In the genomic region with DNA sequence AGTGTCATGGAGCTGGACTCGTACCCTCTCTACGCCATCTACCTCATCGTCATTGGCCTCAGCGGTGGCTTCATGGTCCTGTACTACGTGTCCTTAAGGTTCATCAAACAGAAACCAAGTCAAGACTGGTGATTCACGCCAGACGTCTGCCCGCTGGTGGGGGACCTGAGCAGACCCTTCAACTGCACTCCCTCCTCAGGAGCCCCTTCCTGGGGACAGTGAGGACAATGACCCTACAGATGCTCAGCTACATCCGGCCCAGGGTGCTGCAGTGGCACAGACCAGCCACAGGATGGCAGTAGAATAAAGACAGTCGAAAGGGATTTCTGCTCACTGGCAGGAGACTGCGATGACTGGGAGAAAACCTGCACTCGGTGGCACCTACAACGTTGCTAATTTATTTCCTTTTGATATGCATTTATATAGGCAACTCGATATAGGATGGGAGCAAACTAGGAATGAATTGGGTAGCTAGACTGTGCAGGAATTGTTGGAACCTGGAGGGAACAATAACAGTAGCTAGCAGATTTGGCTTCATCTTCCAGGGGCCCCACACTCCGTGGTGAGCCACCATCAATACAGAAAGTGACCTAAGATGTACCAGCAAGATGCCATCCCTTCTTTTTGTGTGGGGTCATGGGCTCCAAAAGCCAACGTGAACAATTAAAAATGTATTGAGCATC, we compare ENCODE assay signal across 9 cellular contexts. TPM values are rescaled to one million over a fixed set of nuclear protein-coding genes. Genes with fewer than 3 reads are reported as not detected.
A peak's percentile ranks its signal among the peaks of the same experiment; 100 is the strongest.
DNase-seq lines count a peak whose midpoint lies in the region; ATAC-seq, FAIRE-seq and TF ChIP-seq lines count a peak whose summit lies in the region.
"Had no signal": no experiment of that assay in that cellular context is flagged by ENCODE, and none has a peak within 500 bp of the region (broad histone marks: within the 10 kb centered on the region; RNA-seq: fewer than 3 reads in every experiment).

No MANE protein-coding gene starts in this region.

- 0 out of 2 replicates have a peak overlapping the region, but pooled peaks have one; percentile 13 for H2BK5ac ChIP-seq in H1 (ENCODE audit: low read depth, low read length)
- H2BK5ac ChIP-seq in mesendoderm (ENCODE audit: low read length): no peak overlapping the region

- H3K4me2 ChIP-seq in H1 (ENCODE audit: insufficient read depth in 1 of 2, low read depth in 2 of 2, low read length in 2 of 2): no peak overlapping the region
- no peak overlapping the region for H3K4me2 ChIP-seq in mesendoderm (ENCODE audit: low read length)

- peak overlapping the region; percentile 88 for H2AFZ ChIP-seq in H1 (ENCODE audit: low read length)

- POLR2A ChIA-PET in AG04450 (lab: Yijun Ruan, JAX): no interaction called here
- POLR2A ChIA-PET in activated CD4-positive, alpha-beta memory T cell treated with anti-CD3 and anti-CD28 coated beads, Interleukin-2, amount 10 ng/mL, durations not matched to agents 7 days and 5 days (lab: Charles Lee): interaction anchor here (0.7 kb wide), 1 partner anchor 49 kb away, joined by 4 read pairs; no protein-coding TSS in a partner anchor
- POLR2A ChIA-PET in H1 (lab: Charles Lee; ENCODE audit: partially characterized antibody): interaction anchor here (0.5 to 0.9 kb wide), 2 partner anchors 273 to 427 kb away, joined by 3 read pairs; no protein-coding TSS in a partner anchor

- H3K23ac ChIP-seq in H1 (ENCODE audit: insufficient read length): no peak overlapping the region
- H3K23ac ChIP-seq in mesendoderm (ENCODE audit: low read length): no peak overlapping the region

- H3K23me2 ChIP-seq in H1 (ENCODE audit: low read depth, low read length): no peaks in the 10 kb centered on the region

- H2BK15ac ChIP-seq in H1 (ENCODE audit: low read length) (no peak overlapping the region), mesendoderm (replicated peaks; ENCODE audit: low read depth) (no peak overlapping the region)

- no peak for TF ChIP-seq EP300 in H1 (IDR thresholded peaks at IDR 0.05; ENCODE audit: borderline replicate concordance in 1 of 2, low read depth in 2 of 2, low read length in 2 of 2)

- H4K20me1 ChIP-seq in H1 (replicated peaks in 1 of 2; ENCODE audit: control insufficient read depth in 1 of 2, insufficient read depth in 2 of 2, low read length in 2 of 2): no peaks in the 10 kb centered on the region

- H4K8ac ChIP-seq in H1 (ENCODE audit: extremely low read depth, insufficient read depth, low read length): no peak overlapping the region
- no peak overlapping the region for H4K8ac ChIP-seq in mesendoderm (ENCODE audit: low read depth, low read length)

- no peak overlapping the region for H2AK5ac ChIP-seq in H1 (ENCODE audit: low read depth, low read length)
- H2AK5ac ChIP-seq in mesendoderm (ENCODE audit: low read length): no peak overlapping the region

- no peak overlapping the region for H3K4me3 ChIP-seq in AG04450 (ENCODE audit: low read depth, low read length)
- no peak overlapping the region for H3K4me3 ChIP-seq in H1 (ENCODE audit: extremely low read depth in 1 of 4, insufficient read depth in 2 of 4, low read depth in 3 of 4, low read length in 4 of 4)
- H3K4me3 ChIP-seq in mesendoderm (ENCODE audit: low read length): no peak overlapping the region

- H3K4ac ChIP-seq in H1 (replicated peaks; ENCODE audit: insufficient read length, low read depth, low read length) (no peak overlapping the region), mesendoderm (ENCODE audit: low read depth, low read length) (no peak overlapping the region)

- H2BK120ac ChIP-seq in H1 (replicated peaks; ENCODE audit: low read depth, low read length): no peak overlapping the region
- no peak overlapping the region for H2BK120ac ChIP-seq in mesendoderm (ENCODE audit: low read depth, low read length)

- peaks cover 0 to 5% (median 0%) of the 10 kb centered on the region in 4 experiments; a peak in 1 of 7 replicates for H3K4me1 ChIP-seq in H1 (replicated peaks in 1 of 4; ENCODE audit: control insufficient read depth in 3 of 4, insufficient read depth in 4 of 4, low read length in 3 of 4)
- no peaks in the 10 kb centered on the region for H3K4me1 ChIP-seq in mesendoderm (ENCODE audit: control insufficient read depth, low read depth, low read length)

- H2BK20ac ChIP-seq in H1 (ENCODE audit: low read length): no peak overlapping the region

- peak overlapping the region; percentile 75; the same call in 1 of the 2 replicates for H2BK12ac ChIP-seq in H1 (ENCODE audit: low read depth, low read length)

- H3K36me3 Mint-ChIP-seq in activated CD4-positive, alpha-beta memory T cell treated with anti-CD3 and anti-CD28 coated beads, Interleukin-2, amount 10 ng/mL, durations not matched to agents 7 days and 5 days (ENCODE audit: low read depth): no peaks in the 10 kb centered on the region

- no peaks in the 10 kb centered on the region for H3K79me1 ChIP-seq in H1 (ENCODE audit: low read depth, low read length)
- no peaks in the 10 kb centered on the region for H3K79me1 ChIP-seq in mesendoderm (ENCODE audit: low read length)

- no peak overlapping the region for H3K27ac Mint-ChIP-seq in activated CD4-positive, alpha-beta memory T cell treated with anti-CD3 and anti-CD28 coated beads, Interleukin-2, amount 10 ng/mL, durations not matched to agents 7 days and 5 days

- H3K27me3 ChIP-seq in AG04450 (ENCODE audit: control insufficient read depth, insufficient read depth, low read length) (peaks cover 12% of the 10 kb centered on the region), H1 (replicated peaks in 1 of 4; ENCODE audit: control insufficient read depth in 3 of 4, extremely low read depth in 1 of 4, insufficient read depth in 3 of 4, low read length in 3 of 4) (no peaks in the 10 kb centered on the region), mesendoderm (ENCODE audit: insufficient read depth, low read length, poor library complexity) (no peaks in the 10 kb centered on the region)

- H3K36me3 ChIP-seq in H1 (ENCODE audit: control insufficient read depth in 2 of 4, insufficient read depth in 4 of 4, low read length in 3 of 4) (no peaks in the 10 kb centered on the region), mesendoderm (ENCODE audit: control insufficient read depth, insufficient read depth, low read length) (no peaks in the 10 kb centered on the region)

- no peaks in the 10 kb centered on the region for H3K79me2 ChIP-seq in H1 (ENCODE audit: control insufficient read depth in 1 of 2, insufficient read depth in 2 of 2, low read length in 2 of 2)
- no peaks in the 10 kb centered on the region for H3K79me2 ChIP-seq in mesendoderm (ENCODE audit: control insufficient read depth, insufficient read depth, low read length)

- TF ChIP-seq CTCF in AG04450 (IDR thresholded peaks at IDR 0.05; ENCODE audit: low read depth, low read length) (peak; percentile 98), H1 (IDR thresholded peaks at IDR 0.05; ENCODE audit: control extremely low read depth in 1 of 3, insufficient read depth in 1 of 3, low read depth in 1 of 3, low read length in 3 of 3) (peak; percentile 89 to 98 (median 97))

- H3K18ac ChIP-seq in H1 (ENCODE audit: extremely low read depth, low read length): no peak overlapping the region
- no peak overlapping the region for H3K18ac ChIP-seq in mesendoderm (ENCODE audit: low read length)

- H3K4me1 Mint-ChIP-seq in activated CD4-positive, alpha-beta memory T cell treated with anti-CD3 and anti-CD28 coated beads, Interleukin-2, amount 10 ng/mL, durations not matched to agents 7 days and 5 days: peaks cover 2% of the 10 kb centered on the region

- H3K9ac ChIP-seq in H1 (replicated peaks in 1 of 4; ENCODE audit: extremely low read depth in 1 of 4, low read depth in 3 of 4, low read length in 3 of 4): no peak overlapping the region
- no peak overlapping the region for H3K9ac ChIP-seq in mesendoderm (ENCODE audit: low read length)

- no peak overlapping the region for H3K14ac ChIP-seq in H1 (ENCODE audit: insufficient read length)

- ATAC-seq in GM18861 (IDR thresholded peaks at IDR 0.05; ENCODE audit: unreplicated experiment) (peak; percentile 70), HG03520 (IDR thresholded peaks at IDR 0.05; ENCODE audit: unreplicated experiment) (peak; percentile 50)

- H3K27ac ChIP-seq in AG04450 (ENCODE audit: low read depth, low read length): no peak overlapping the region
- no peak overlapping the region for H3K27ac ChIP-seq in H1 (ENCODE audit: low read depth, low read length)
- no peak overlapping the region for H3K27ac ChIP-seq in mesendoderm (ENCODE audit: low read depth, low read length)

- H3K9me3 Mint-ChIP-seq in activated CD4-positive, alpha-beta memory T cell treated with anti-CD3 and anti-CD28 coated beads, Interleukin-2, amount 10 ng/mL, durations not matched to agents 7 days and 5 days: no peaks in the 10 kb centered on the region

- no peaks in the 10 kb centered on the region for H3K27me3 Mint-ChIP-seq in activated CD4-positive, alpha-beta memory T cell treated with anti-CD3 and anti-CD28 coated beads, Interleukin-2, amount 10 ng/mL, durations not matched to agents 7 days and 5 days

- no peak overlapping the region for H3K56ac ChIP-seq in H1 (replicated peaks; ENCODE audit: insufficient read length, low read depth, low read length)
- H3K56ac ChIP-seq in mesendoderm (ENCODE audit: low read length): no peak overlapping the region

- FAIRE-seq in H1 (lab: Jason Lieb, UNC): peak; percentile 94

- H4K5ac ChIP-seq in H1 (ENCODE audit: insufficient read length, low read depth, low read length) (no peak overlapping the region), mesendoderm (ENCODE audit: low read length) (no peak overlapping the region)

- no peak overlapping the region for H3K4me3 Mint-ChIP-seq in activated CD4-positive, alpha-beta memory T cell treated with anti-CD3 and anti-CD28 coated beads, Interleukin-2, amount 10 ng/mL, durations not matched to agents 7 days and 5 days

- H3K9me3 ChIP-seq in AG04450 (ENCODE audit: control insufficient read depth, insufficient read depth, low read length) (no peaks in the 10 kb centered on the region), H1 (ENCODE audit: insufficient read depth in 2 of 2, low read depth in 1 of 2, low read length in 1 of 2) (no peaks in the 10 kb centered on the region)

- TF ChIP-seq RAD21 in H1 (IDR thresholded peaks at IDR 0.05 in 1 of 2, conservative IDR thresholded peaks at IDR 0.05 in 1 of 2; ENCODE audit: low read depth in 2 of 2, low read length in 2 of 2): peak; percentile 95 to 96

- H4K91ac ChIP-seq in H1 (replicated peaks; ENCODE audit: insufficient read length, low read length): no peak overlapping the region

- DNase-seq in AG04450 (ENCODE audit: low read depth, low spot score) (peak; percentile 16), NCI-H748 (lab: John Stamatoyannopoulos, UW; ENCODE audit: unreplicated experiment) (peak; percentile 64), H1 (ENCODE audit: low read depth in 1 of 2, low spot score in 2 of 2) (peak; percentile 51 to 95), mesendoderm (peak; percentile 78)
- peak; percentile 74 for DNase-seq in activated CD4-positive, alpha-beta memory T cell treated with anti-CD3 and anti-CD28 coated beads, Interleukin-2, amount 10 ng/mL, durations not matched to agents 7 days and 5 days
- DNase-seq in stimulated activated CD8-positive, alpha-beta memory T cell treated with anti-CD3 and anti-CD28 coated beads, Interleukin-4, amount 100 ng/mL, for 1 hour (ENCODE audit: low read depth in 2 of 2, low spot score in 1 of 2): peak; percentile 5 to 27

- 42% methylated on average over 16 of the region's 16 CpGs; no CpG with 5 or more reads in 1 of the 2 experiments for WGBS in H1 (ENCODE audit: extremely low coverage in 1 of 2, insufficient coverage in 1 of 2, insufficient read length in 1 of 2, insufficient replicate concordance in 2 of 2, low coverage in 1 of 2, low lambda C conversion rate in 2 of 2, missing lambda C conversion rate in 1 of 2), 2 experiments
- no CpG with 5 or more reads among the region's 16 CpGs for WGBS in mesendoderm (ENCODE audit: extremely low coverage, insufficient coverage, low lambda C conversion rate)

- no peak for TF ChIP-seq POLR2A in H1 (IDR thresholded peaks at IDR 0.05; ENCODE audit: control extremely low read depth in 1 of 2, low read depth in 2 of 2, low read length in 2 of 2)

- CTCF ChIA-PET in AG04450 (lab: Charles Lee): interaction anchor here (0.5 to 1.5 kb wide), 30 partner anchors 10 to 601 kb away, joined by 3 to 13 read pairs (median 4); a partner anchor contains a TSS
- CTCF ChIA-PET in activated CD4-positive, alpha-beta memory T cell treated with anti-CD3 and anti-CD28 coated beads, Interleukin-2, amount 10 ng/mL, durations not matched to agents 7 days and 5 days (lab: Charles Lee): interaction anchor here (0.6 to 1.9 kb wide), 18 partner anchors 8 to 471 kb away, joined by 3 to 12 read pairs (median 4); no protein-coding TSS in a partner anchor
- CTCF ChIA-PET in H1 (lab: Charles Lee; ENCODE audit: partially characterized antibody): interaction anchor here (0.6 to 1.5 kb wide), 26 partner anchors 9 to 1080 kb away, joined by 3 to 8 read pairs (median 4); no protein-coding TSS in a partner anchor

RNA-seq across cellular contexts. Expression of a gene that starts 39.2 kb away (rescaled TPM):
- polyA plus RNA-seq in AG04450 (2011; rRNA removed): not detected in 2 replicates
- polyA minus RNA-seq in AG04450 (2011; rRNA and poly(A)+ RNA removed): not detected in 2 replicates
- total RNA-seq in activated CD4-positive, alpha-beta memory T cell treated with anti-CD3 and anti-CD28 coated beads, Interleukin-2, amount 10 ng/mL, durations not matched to agents 7 days and 5 days: not detected
- total RNA-seq in H1 (2021; fragmentation: NEBNext Ultra II Directional; extraction: Animal tissue kit (Norgen Biotek cat#: 25700)): not detected in 2 replicates
- 0.02 TPM in 1 of 2 replicates, not detected in the other for polyA plus RNA-seq in H1 (2011; rRNA removed)
- polyA plus RNA-seq in H1 (2011; cell fraction: cytosol; rRNA removed): not detected
- not detected for polyA plus RNA-seq in H1 (2011; cell fraction: nucleus; rRNA removed)
- polyA plus RNA-seq in H1 (2012, experiment 1 of 2): not detected in 4 replicates
- not detected for polyA plus RNA-seq in H1 (2012, experiment 2 of 2)
- not detected for polyA plus RNA-seq in H1 (2013, experiment 1 of 2)
- not detected for polyA plus RNA-seq in H1 (2013, experiment 2 of 2)
- polyA minus RNA-seq in H1 (2011; rRNA and poly(A)+ RNA removed): 0.06 TPM in 1 of 2 replicates, not detected in the other
- not detected for polyA minus RNA-seq in H1 (2011; cell fraction: cytosol; rRNA and poly(A)+ RNA removed)
- polyA minus RNA-seq in H1 (2011; cell fraction: nucleus; rRNA and poly(A)+ RNA removed): not detected
- not detected for polyA plus RNA-seq in mesendoderm (2013, experiment 1 of 2)
- polyA plus RNA-seq in mesendoderm (2013, experiment 2 of 2): 0.03 TPM
- total RNA-seq: urinary bladder had no signal

RNA-seq across cellular contexts. Expression of a gene that starts 39.3 kb away (rescaled TPM):
- not detected in 2 replicates for polyA plus RNA-seq in AG04450 (2011; rRNA removed)
- polyA minus RNA-seq in AG04450 (2011; rRNA and poly(A)+ RNA removed): not detected in 2 replicates
- total RNA-seq in activated CD4-positive, alpha-beta memory T cell treated with anti-CD3 and anti-CD28 coated beads, Interleukin-2, amount 10 ng/mL, durations not matched to agents 7 days and 5 days: not detected
- total RNA-seq in H1 (2021; fragmentation: NEBNext Ultra II Directional; extraction: Animal tissue kit (Norgen Biotek cat#: 25700)): not detected in 2 replicates
- not detected in 2 replicates for polyA plus RNA-seq in H1 (2011; rRNA removed)
- polyA plus RNA-seq in H1 (2011; cell fraction: cytosol; rRNA removed): 0.06 TPM
- polyA plus RNA-seq in H1 (2011; cell fraction: nucleus; rRNA removed): not detected
- polyA plus RNA-seq in H1 (2012, experiment 1 of 2): not detected in 4 replicates
- polyA plus RNA-seq in H1 (2012, experiment 2 of 2): not detected
- polyA plus RNA-seq in H1 (2013, experiment 1 of 2): 0.02 TPM
- polyA plus RNA-seq in H1 (2013, experiment 2 of 2): not detected
- not detected in 2 replicates for polyA minus RNA-seq in H1 (2011; rRNA and poly(A)+ RNA removed)
- not detected for polyA minus RNA-seq in H1 (2011; cell fraction: cytosol; rRNA and poly(A)+ RNA removed)
- not detected for polyA minus RNA-seq in H1 (2011; cell fraction: nucleus; rRNA and poly(A)+ RNA removed)
- polyA plus RNA-seq in mesendoderm (2013, experiment 1 of 2): not detected
- not detected for polyA plus RNA-seq in mesendoderm (2013, experiment 2 of 2)
- total RNA-seq: urinary bladder had no signal
- polyA plus RNA-seq: urinary bladder had no signal

Comparison
In these comparisons a context has a peak if more than half of its experiments do, and no peak if none do; other contexts are left out.
1. DNase-seq: peak in every context shown above with its lines; median percentile 78 in mesendoderm; 74 in activated CD4-positive, alpha-beta memory T cell treated with anti-CD3 and anti-CD28 coated beads, Interleukin-2, amount 10 ng/mL, durations not matched to agents 7 days and 5 days; 73 in H1; 64 in NCI-H748; 16 in AG04450; 16 in stimulated activated CD8-positive, alpha-beta memory T cell treated with anti-CD3 and anti-CD28 coated beads, Interleukin-4, amount 100 ng/mL, for 1 hour.